ENCODE assay signal across 8 cellular contexts in genomic region chr4:25377572-25377882, GRCh38. TPM values are rescaled to one million over a fixed set of nuclear protein-coding genes. Genes with fewer than 3 reads are reported as not detected.
DNase-seq lines count a peak whose midpoint lies in the region; ATAC-seq and TF ChIP-seq lines count a peak whose summit lies in the region.

No MANE protein-coding gene starts in this region.

- H3K27ac Mint-ChIP-seq in brain (peak overlapping the region; percentile 77 to 92 (median 88)), mesothelial cell of epicardium (peak overlapping the region; percentile 84)

- no peak overlapping the region for H3K4me3 Mint-ChIP-seq in brain
- no peak overlapping the region for H3K4me3 Mint-ChIP-seq in mesothelial cell of epicardium

- H3K4me1 Mint-ChIP-seq in brain, result peaks cover 6% of the 10 kb centered on the region
- peaks cover 14% of the 10 kb centered on the region for H3K4me1 Mint-ChIP-seq in mesothelial cell of epicardium

- peaks cover 23% of the 10 kb centered on the region for H3K36me3 Mint-ChIP-seq in brain
- H3K36me3 Mint-ChIP-seq in mesothelial cell of epicardium, result peaks cover 4% of the 10 kb centered on the region

- H3K27me3 Mint-ChIP-seq in brain (no peaks in the 10 kb centered on the region), mesothelial cell of epicardium (ENCODE audit: low read depth) (no peaks in the 10 kb centered on the region)

- peak; percentile 17 for DNase-seq in SIG-M5 treated with dmso at 0.1 percent for 504 hours (lab: John Stamatoyannopoulos, UW; ENCODE audit: unreplicated experiment)
- DNase-seq in SIG-M5 (lab: John Stamatoyannopoulos, UW), result no peak
- DNase-seq in mesothelial cell of epicardium (ENCODE audit: low spot score in 2 of 2, unreplicated experiment in 2 of 2), result no peak
- DNase-seq in activated gamma-delta T cell (lab: John Stamatoyannopoulos, UW), result no peak
- DNase-seq in DMS53 (lab: John Stamatoyannopoulos, UW), result no peak
- DNase-seq in activated CD4-positive, CD25-positive, alpha-beta regulatory T cell (lab: John Stamatoyannopoulos, UW), result no peak

- ATAC-seq in HG03457 (IDR thresholded peaks at IDR 0.05; ENCODE audit: unreplicated experiment), result peak; percentile 4

- peaks cover 0 to 5% (median 0%) of the 10 kb centered on the region in 5 experiments for H3K9me3 Mint-ChIP-seq in brain
- H3K9me3 Mint-ChIP-seq in mesothelial cell of epicardium, result no peaks in the 10 kb centered on the region

- TF ChIP-seq CTCF in brain (conservative IDR thresholded peaks at IDR 0.05) (no peak), mesothelial cell of epicardium (IDR thresholded peaks at IDR 0.05; ENCODE audit: unreplicated experiment) (no peak)

RNA-seq across cellular contexts. Expression of gene ANAPC4, which starts 0.5 kb away (rescaled TPM):
- polyA plus RNA-seq in brain (ENCODE audit: insufficient read depth, low read depth, low replicate concordance), result 6.7 TPM
- 31.9 to 35.8 TPM (median 35.6 TPM) in 3 replicates for total RNA-seq in mesothelial cell of epicardium
